ENCODE assay signal across 31 cellular contexts in the genomic region with DNA sequence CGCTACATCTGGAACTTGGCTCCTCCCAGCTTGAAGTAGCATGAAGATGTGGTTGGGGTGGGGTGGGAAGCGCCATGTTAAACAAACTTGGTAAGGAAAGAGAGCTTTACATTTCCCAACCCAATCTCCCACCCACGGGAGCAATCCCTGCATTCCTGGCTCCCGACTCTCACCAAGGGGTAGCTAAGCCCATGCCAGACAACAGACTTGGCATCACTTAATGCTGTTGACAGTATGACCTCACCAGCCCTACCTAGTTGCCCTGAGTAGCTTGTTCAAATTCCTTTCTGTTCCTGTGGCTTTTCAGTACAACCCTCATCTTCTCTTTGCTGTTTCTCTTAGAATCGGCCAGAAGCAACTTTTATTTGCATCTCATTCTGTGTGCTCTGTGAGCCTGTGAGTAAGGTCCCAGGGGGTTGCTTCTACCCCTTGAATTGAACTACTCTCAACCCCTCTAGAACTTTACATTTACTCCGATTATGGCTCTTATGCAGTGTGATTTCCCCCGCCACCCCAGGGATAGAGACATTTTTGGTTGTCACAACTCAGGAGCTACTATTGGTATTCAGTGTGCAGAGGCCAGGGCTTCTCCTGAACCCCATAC.
"Had no signal": no experiment of that assay in that cellular context is flagged by ENCODE, and none has a peak within 500 bp of the region (broad histone marks: within the 10 kb centered on the region; RNA-seq: fewer than 3 reads in every experiment).

No MANE protein-coding gene starts in this region.

- H3K4me3 ChIP-seq: ascending aorta, coronary artery, dorsolateral prefrontal cortex, gastroesophageal sphincter, mucosa of descending colon, ovary, prostate gland had no signal

- H3K36me3 Mint-ChIP-seq: activated CD4-positive, alpha-beta memory T cell treated with anti-CD3 and anti-CD28 coated beads for 36 hours; activated naive CD4-positive, alpha-beta T cell treated with anti-CD3 and anti-CD28 coated beads, Interleukin-2, amount 10 ng/mL, durations not matched to agents 7 days and 5 days; activated naive CD8-positive, alpha-beta T cell treated with anti-CD3 and anti-CD28 coated beads, Interleukin-2, amount 10 ng/mL, durations not matched to agents 7 days and 5 days; natural killer cell treated with Interleukin-12 subunit alpha and Interleukin-12 subunit beta and Interleukin-15 and Interleukin-18, amount 100 ng/mL, for 72 hours; stimulated activated memory B cell treated with anti-CD40 and anti-IgM and Interleukin-4, amounts not matched to agents 10 μg/mL and 1 μg/mL and 100 μg/mL, for 72 hours had no signal

- H3K27ac ChIP-seq: ascending aorta, brain microvascular endothelial cell, coronary artery, dorsolateral prefrontal cortex, gastroesophageal sphincter, ovary, prostate gland had no signal

- ATAC-seq: gastroesophageal sphincter; left cardiac atrium; mucosa of descending colon; sciatic nerve; stimulated activated memory B cell treated with anti-CD40 and anti-IgM and Interleukin-4, amounts not matched to agents 10 μg/mL and 1 μg/mL and 100 μg/mL, for 72 hours; stimulated activated naive CD8-positive, alpha-beta T cell treated with anti-CD3 and anti-CD28 coated beads, Interleukin-15, amount 100 ng/mL, for 72 hours had no signal

- H3K4me1 Mint-ChIP-seq: activated CD4-positive, alpha-beta T cell treated with anti-CD3 and anti-CD28 coated beads, Interleukin-2, amount 10 ng/mL, durations not matched to agents 24 days and 14 days; activated naive CD4-positive, alpha-beta T cell treated with anti-CD3 and anti-CD28 coated beads, Interleukin-2, amount 10 ng/mL, durations not matched to agents 7 days and 5 days; activated naive CD8-positive, alpha-beta T cell treated with anti-CD3 and anti-CD28 coated beads, Interleukin-2, amount 10 ng/mL, durations not matched to agents 7 days and 5 days; stimulated activated memory B cell treated with anti-CD40 and anti-IgM and Interleukin-4, amounts not matched to agents 10 μg/mL and 1 μg/mL and 100 μg/mL, for 72 hours; stimulated activated naive CD8-positive, alpha-beta T cell treated with anti-CD3 and anti-CD28 coated beads, Interleukin-15, amount 100 ng/mL, for 72 hours had no signal

- H3K36me3 ChIP-seq: ascending aorta, brain microvascular endothelial cell, gastroesophageal sphincter, ovary, prostate gland had no signal

- H3K4me3 Mint-ChIP-seq: activated CD4-positive, alpha-beta memory T cell treated with anti-CD3 and anti-CD28 coated beads for 36 hours; activated CD4-positive, alpha-beta T cell treated with anti-CD3 and anti-CD28 coated beads, Interleukin-2, amount 10 ng/mL, durations not matched to agents 24 days and 14 days; activated naive CD4-positive, alpha-beta T cell treated with anti-CD3 and anti-CD28 coated beads, Interleukin-2, amount 10 ng/mL, durations not matched to agents 7 days and 5 days; activated naive CD8-positive, alpha-beta T cell treated with anti-CD3 and anti-CD28 coated beads, Interleukin-2, amount 10 ng/mL, durations not matched to agents 7 days and 5 days; activated T-cell treated with anti-CD3 and anti-CD28 coated beads, Interleukin-2, amount 50 U/mL, for 24 hours; natural killer cell treated with Interleukin-12 subunit alpha and Interleukin-12 subunit beta and Interleukin-15 and Interleukin-18, amount 100 ng/mL, for 72 hours; stimulated activated memory B cell treated with anti-CD40 and anti-IgM and Interleukin-4, amounts not matched to agents 10 μg/mL and 1 μg/mL and 100 μg/mL, for 72 hours; stimulated activated naive CD8-positive, alpha-beta T cell treated with anti-CD3 and anti-CD28 coated beads, Interleukin-15, amount 100 ng/mL, for 72 hours had no signal

- H3K27ac Mint-ChIP-seq: activated CD4-positive, alpha-beta memory T cell treated with anti-CD3 and anti-CD28 coated beads for 36 hours; activated CD4-positive, alpha-beta T cell treated with anti-CD3 and anti-CD28 coated beads, Interleukin-2, amount 10 ng/mL, durations not matched to agents 24 days and 14 days; activated naive CD4-positive, alpha-beta T cell treated with anti-CD3 and anti-CD28 coated beads, Interleukin-2, amount 10 ng/mL, durations not matched to agents 7 days and 5 days; activated naive CD8-positive, alpha-beta T cell treated with anti-CD3 and anti-CD28 coated beads, Interleukin-2, amount 10 ng/mL, durations not matched to agents 7 days and 5 days; activated T-cell treated with anti-CD3 and anti-CD28 coated beads, Interleukin-2, amount 50 U/mL, for 24 hours; natural killer cell treated with Interleukin-12 subunit alpha and Interleukin-12 subunit beta and Interleukin-15 and Interleukin-18, amount 100 ng/mL, for 72 hours; stimulated activated memory B cell treated with anti-CD40 and anti-IgM and Interleukin-4, amounts not matched to agents 10 μg/mL and 1 μg/mL and 100 μg/mL, for 72 hours; stimulated activated naive CD8-positive, alpha-beta T cell treated with anti-CD3 and anti-CD28 coated beads, Interleukin-15, amount 100 ng/mL, for 72 hours had no signal

- DNase-seq: activated CD4-positive, alpha-beta memory T cell treated with anti-CD3 and anti-CD28 coated beads for 36 hours; activated CD4-positive, alpha-beta T cell treated with anti-CD3 and anti-CD28 coated beads, Interleukin-2, amount 10 ng/mL, durations not matched to agents 24 days and 14 days; activated CD4-positive, CD25-positive, alpha-beta regulatory T cell treated with anti-CD3 and anti-CD28 coated beads, Interleukin-2, amount 50 U/mL, for 72 hours; activated CD8-positive, alpha-beta memory T cell treated with anti-CD3 and anti-CD28 coated beads, Interleukin-2, amount 50 U/mL, for 48 hours; activated gamma-delta T cell; activated naive CD4-positive, alpha-beta T cell treated with anti-CD3 and anti-CD28 coated beads, Interleukin-2, amount 10 ng/mL, durations not matched to agents 7 days and 5 days; activated naive CD8-positive, alpha-beta T cell treated with anti-CD3 and anti-CD28 coated beads, Interleukin-2, amount 10 ng/mL, durations not matched to agents 7 days and 5 days; activated T-cell treated with anti-CD3 and anti-CD28 coated beads, Interleukin-2, amount 50 U/mL, for 24 hours; brain microvascular endothelial cell; dorsolateral prefrontal cortex; effector memory CD4-positive, alpha-beta T cell; erythroblast; hippocampal formation; left cardiac atrium; mesenchymal stem cell; mucosa of descending colon; ovary; retina; small intestine; stimulated activated CD4-positive, alpha-beta T cell treated with anti-CD3 and anti-CD28 coated beads, Interleukin-4, amount 100 ng/mL, for 24 hours; stimulated activated CD8-positive, alpha-beta memory T cell treated with anti-CD3 and anti-CD28 coated beads, Interleukin-4, amount 100 ng/mL, for 48 hours; stimulated activated naive CD8-positive, alpha-beta T cell treated with anti-CD3 and anti-CD28 coated beads, Interleukin-15, amount 100 ng/mL, for 72 hours; substantia nigra; T-helper 9 cell had no signal

- H3K27me3 Mint-ChIP-seq: activated CD4-positive, alpha-beta memory T cell treated with anti-CD3 and anti-CD28 coated beads for 36 hours had no signal

- H3K9me3 ChIP-seq: ascending aorta, gastroesophageal sphincter, mucosa of descending colon, ovary, prostate gland had no signal

- H3K4me1 ChIP-seq: ascending aorta, gastroesophageal sphincter, prostate gland had no signal

- H3K9me3 Mint-ChIP-seq: activated CD4-positive, alpha-beta memory T cell treated with anti-CD3 and anti-CD28 coated beads for 36 hours; activated CD4-positive, alpha-beta T cell treated with anti-CD3 and anti-CD28 coated beads, Interleukin-2, amount 10 ng/mL, durations not matched to agents 24 days and 14 days; activated naive CD4-positive, alpha-beta T cell treated with anti-CD3 and anti-CD28 coated beads, Interleukin-2, amount 10 ng/mL, durations not matched to agents 7 days and 5 days; activated naive CD8-positive, alpha-beta T cell treated with anti-CD3 and anti-CD28 coated beads, Interleukin-2, amount 10 ng/mL, durations not matched to agents 7 days and 5 days; activated T-cell treated with anti-CD3 and anti-CD28 coated beads, Interleukin-2, amount 50 U/mL, for 24 hours; natural killer cell treated with Interleukin-12 subunit alpha and Interleukin-12 subunit beta and Interleukin-15 and Interleukin-18, amount 100 ng/mL, for 72 hours; stimulated activated memory B cell treated with anti-CD40 and anti-IgM and Interleukin-4, amounts not matched to agents 10 μg/mL and 1 μg/mL and 100 μg/mL, for 72 hours; stimulated activated naive CD8-positive, alpha-beta T cell treated with anti-CD3 and anti-CD28 coated beads, Interleukin-15, amount 100 ng/mL, for 72 hours had no signal

- H3K27me3 ChIP-seq: ascending aorta, brain microvascular endothelial cell, ovary had no signal
